Comparison of ENCODE assay signal across 1 cellular context in genomic region chr15:80578871-80579270, GRCh38.
TF ChIP-seq lines count a peak whose summit lies in the region.

No MANE protein-coding gene starts in this region.

TF ChIP-seq in IMR-90, 13 proteins besides CTCF, POLR2A, EP300 and RAD21 (continued from another document):
- TF ChIP-seq ELK1 (IDR thresholded peaks at IDR 0.05; ENCODE audit: borderline replicate concordance, low read depth, low read length) (no peak), MXI1 (IDR thresholded peaks at IDR 0.05; ENCODE audit: borderline replicate concordance, low read depth, low read length) (no peak), RFX5 (IDR thresholded peaks at IDR 0.05; ENCODE audit: low read depth, low read length) (no peak), NFE2L2 (IDR thresholded peaks at IDR 0.05; ENCODE audit: low read depth, low read length) (no peak), RCOR1 (IDR thresholded peaks at IDR 0.05; ENCODE audit: insufficient replicate concordance, low read length) (no peak), SMC3 (IDR thresholded peaks at IDR 0.05; ENCODE audit: low read depth, low read length) (no peak), MAZ (IDR thresholded peaks at IDR 0.05; ENCODE audit: borderline replicate concordance, low read depth, low read length) (no peak), MAFK (IDR thresholded peaks at IDR 0.05; ENCODE audit: low read depth, low read length) (no peak), CHD1 (IDR thresholded peaks at IDR 0.05; ENCODE audit: low read depth, low read length) (no peak), USF2 (IDR thresholded peaks at IDR 0.05; ENCODE audit: low read depth, low read length) (no peak), FOS (IDR thresholded peaks at IDR 0.05; ENCODE audit: low read depth, low read length) (no peak), BHLHE40 (IDR thresholded peaks at IDR 0.05; ENCODE audit: low read depth, low read length) (no peak)
